8 cellular contexts compared by ENCODE assay signal in the genomic region with DNA sequence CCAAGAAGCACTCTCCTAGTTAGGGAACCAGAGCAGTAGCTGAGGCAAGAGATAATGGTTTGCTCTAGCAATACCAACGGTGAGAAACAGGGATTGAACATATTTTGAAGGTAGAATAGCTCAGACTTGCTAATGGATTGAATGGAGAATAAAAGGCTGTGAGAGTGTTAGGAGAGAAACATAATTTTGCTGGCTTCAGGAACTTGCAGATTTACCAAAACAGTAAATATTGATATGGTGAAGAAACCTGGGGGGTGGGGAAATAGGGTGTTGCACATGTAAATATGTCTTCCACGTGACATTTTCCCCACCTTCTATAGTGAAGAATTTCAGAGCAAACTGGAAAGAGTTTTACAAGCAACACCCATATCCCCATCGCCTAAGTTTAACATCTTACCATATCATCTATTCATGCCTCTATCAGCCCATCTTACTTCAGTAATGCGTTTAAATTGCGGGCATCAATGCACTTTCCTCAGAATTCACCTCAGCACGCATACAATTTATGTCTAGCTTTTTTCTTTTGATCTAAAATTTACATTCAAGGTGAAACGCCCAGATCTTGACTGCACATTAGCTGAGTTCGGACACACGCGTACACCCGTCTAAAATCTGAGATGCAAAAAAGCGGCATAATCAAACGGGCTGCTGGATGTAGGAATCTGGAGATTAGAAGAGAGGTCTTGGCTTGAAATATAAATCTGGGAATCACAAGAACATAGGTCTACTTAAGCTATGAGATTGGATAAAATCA. TPM values are rescaled to one million over a fixed set of nuclear protein-coding genes. Genes with fewer than 3 reads are reported as not detected.
DNase-seq lines count a peak whose midpoint lies in the region; ATAC-seq and TF ChIP-seq lines count a peak whose summit lies in the region.

No MANE protein-coding gene starts in this region.

- H3K4me1 Mint-ChIP-seq in T-helper 1 cell treated with Interleukin-12 subunit alpha and Interleukin-12 subunit beta and Interleukin-4 antibody, amounts not matched to agents 30 μg/mL and 1 μg/mL, for 36 hours (ENCODE audit: low read depth), result peaks cover 8% of the 10 kb centered on the region
- H3K4me1 Mint-ChIP-seq in activated T-helper 17 cell treated with anti-CD3 and anti-CD28 coated beads, Interleukin-2, amount 50 U/mL, for 72 hours, result peaks cover 21% of the 10 kb centered on the region
- H3K4me1 Mint-ChIP-seq in immature natural killer cell, result peaks cover 28 to 40% of the 10 kb centered on the region in 2 donors

- H3K36me3 ChIP-seq in testis (ENCODE audit: low read depth, missing control alignments), result no peaks in the 10 kb centered on the region

- ATAC-seq in activated T-helper 17 cell treated with anti-CD3 and anti-CD28 coated beads, Interleukin-2, amount 50 U/mL, for 72 hours (replicated peaks), result no peak
- ATAC-seq in GM21529 (IDR thresholded peaks at IDR 0.05; ENCODE audit: unreplicated experiment), result no peak

- H3K27me3 Mint-ChIP-seq in T-helper 1 cell treated with Interleukin-12 subunit alpha and Interleukin-12 subunit beta and Interleukin-4 antibody, amounts not matched to agents 30 μg/mL and 1 μg/mL, for 36 hours (ENCODE audit: low read depth), result peaks cover 41% of the 10 kb centered on the region
- H3K27me3 Mint-ChIP-seq in activated T-helper 17 cell treated with anti-CD3 and anti-CD28 coated beads, Interleukin-2, amount 50 U/mL, for 72 hours, result no peaks in the 10 kb centered on the region
- peaks cover 13 to 38% (median 28%) of the 10 kb centered on the region in 3 donors for H3K27me3 Mint-ChIP-seq in immature natural killer cell (ENCODE audit: low read depth in 3 of 3)

- WGBS in testis, 2 donors, result 6 to 8% methylated on average over 13 of the region's 13 CpGs

- H3K4me3 Mint-ChIP-seq in T-helper 1 cell treated with Interleukin-12 subunit alpha and Interleukin-12 subunit beta and Interleukin-4 antibody, amounts not matched to agents 30 μg/mL and 1 μg/mL, for 36 hours, result peak overlapping the region; percentile 84
- peak overlapping the region; percentile 83 for H3K4me3 Mint-ChIP-seq in activated T-helper 17 cell treated with anti-CD3 and anti-CD28 coated beads, Interleukin-2, amount 50 U/mL, for 72 hours
- H3K4me3 Mint-ChIP-seq in immature natural killer cell, result peak overlapping the region; percentile 84 to 91 (median 86)

- no peak for TF ChIP-seq CTCF in testis (IDR thresholded peaks at IDR 0.05)

- intact Hi-C loops in testis (cut with DNase I; ENCODE audit: low total_unique reads), result no loop called here

- no peaks in the 10 kb centered on the region for H3K27me3 ChIP-seq in testis

- H3K9me3 ChIP-seq in testis, result no peaks in the 10 kb centered on the region

- peak overlapping the region; percentile 70 to 91 for H3K4me3 ChIP-seq in testis

- H3K4me1 ChIP-seq in testis, result peaks cover 10% of the 10 kb centered on the region

- peaks cover 6% of the 10 kb centered on the region for H3K36me3 Mint-ChIP-seq in T-helper 1 cell treated with Interleukin-12 subunit alpha and Interleukin-12 subunit beta and Interleukin-4 antibody, amounts not matched to agents 30 μg/mL and 1 μg/mL, for 36 hours (ENCODE audit: low read depth)
- H3K36me3 Mint-ChIP-seq in activated T-helper 17 cell treated with anti-CD3 and anti-CD28 coated beads, Interleukin-2, amount 50 U/mL, for 72 hours (ENCODE audit: low read depth), result peaks cover 21% of the 10 kb centered on the region
- peaks cover 0 to 4% (median 0%) of the 10 kb centered on the region in 3 donors for H3K36me3 Mint-ChIP-seq in immature natural killer cell

- TF ChIP-seq POLR2A in testis (IDR thresholded peaks at IDR 0.05), result no peak

- DNase-seq in T-helper 1 cell (no peak), immature natural killer cell (no peak), testis (peak; percentile 28), HuH-7 (ENCODE audit: low spot score) (no peak), ureter (ENCODE audit: low spot score) (no peak)

- H3K27ac ChIP-seq in testis, result peak overlapping the region; percentile 94 to 99

- H3K27ac Mint-ChIP-seq in T-helper 1 cell treated with Interleukin-12 subunit alpha and Interleukin-12 subunit beta and Interleukin-4 antibody, amounts not matched to agents 30 μg/mL and 1 μg/mL, for 36 hours, result peak overlapping the region; percentile 62
- H3K27ac Mint-ChIP-seq in activated T-helper 17 cell treated with anti-CD3 and anti-CD28 coated beads, Interleukin-2, amount 50 U/mL, for 72 hours, result peak overlapping the region; percentile 86
- H3K27ac Mint-ChIP-seq in immature natural killer cell, result peak overlapping the region; percentile 65 to 93 (median 91)

- no peaks in the 10 kb centered on the region for H3K9me3 Mint-ChIP-seq in T-helper 1 cell treated with Interleukin-12 subunit alpha and Interleukin-12 subunit beta and Interleukin-4 antibody, amounts not matched to agents 30 μg/mL and 1 μg/mL, for 36 hours
- no peaks in the 10 kb centered on the region for H3K9me3 Mint-ChIP-seq in activated T-helper 17 cell treated with anti-CD3 and anti-CD28 coated beads, Interleukin-2, amount 50 U/mL, for 72 hours
- no peaks in the 10 kb centered on the region for H3K9me3 Mint-ChIP-seq in immature natural killer cell

RNA-seq across cellular contexts. Expression of gene NR1D2, which starts 0.9 kb away (rescaled TPM):
- total RNA-seq in activated T-helper 17 cell treated with anti-CD3 and anti-CD28 coated beads, Interleukin-2, amount 50 U/mL, for 72 hours, result 10 to 100 TPM; 10.6 to 15.9 TPM
- polyA plus RNA-seq in immature natural killer cell, result 10 to 100 TPM; 15.5 to 24.4 (median 16.2) TPM
- total RNA-seq in testis, result 10 to 100 TPM; 33.1 to 41.2 TPM
- 14.5 TPM for polyA plus RNA-seq in testis (ENCODE audit: insufficient read depth, low read depth, low replicate concordance)
- 41.4 TPM for total RNA-seq in ureter

RNA-seq across cellular contexts. Expression of gene RPL15, which starts 27.3 kb away (rescaled TPM):
- 1,000 to 10,000 TPM; 2,157 to 2,530 TPM for total RNA-seq in activated T-helper 17 cell treated with anti-CD3 and anti-CD28 coated beads, Interleukin-2, amount 50 U/mL, for 72 hours
- polyA plus RNA-seq in immature natural killer cell (1,000 to 10,000 TPM; 2,712 to 5,031 (median 2,871) TPM), testis (ENCODE audit: insufficient read depth, low read depth, low replicate concordance) (1,993 TPM)
- total RNA-seq in testis (1,000 to 10,000 TPM in 1 of 2 donors, 100 to 1,000 TPM in 1; 783 to 1,409 TPM), ureter (1,981 TPM)

RNA-seq across cellular contexts. Expression of gene NKIRAS1, which starts 27.4 kb away (rescaled TPM):
- total RNA-seq in activated T-helper 17 cell treated with anti-CD3 and anti-CD28 coated beads, Interleukin-2, amount 50 U/mL, for 72 hours, result 1 to 10 TPM; 5.1 to 6.2 TPM
- 1 to 10 TPM; 2.1 to 4.7 (median 4.0) TPM for polyA plus RNA-seq in immature natural killer cell
- total RNA-seq in testis, result 10 to 100 TPM; 37.2 to 41.1 TPM
- 35.0 TPM for polyA plus RNA-seq in testis (ENCODE audit: insufficient read depth, low read depth, low replicate concordance)
- total RNA-seq in ureter, result 4.9 TPM
